Comparison of ENCODE assay signal across 13 cellular contexts in genomic region chr3:133938770-133939495, GRCh38. TPM values are rescaled to one million over a fixed set of nuclear protein-coding genes. Genes with fewer than 3 reads are reported as not detected.
A peak's percentile ranks its signal among the peaks of the same experiment; 100 is the strongest.
DNase-seq lines count a peak whose midpoint lies in the region; ATAC-seq and TF ChIP-seq lines count a peak whose summit lies in the region.
"Had no signal": no experiment of that assay in that cellular context is flagged by ENCODE, and none has a peak within 500 bp of the region (broad histone marks: within the 10 kb centered on the region; RNA-seq: fewer than 3 reads in every experiment).

No MANE protein-coding gene starts in this region.

- no peak overlapping the region for H3K4me3 Mint-ChIP-seq in activated naive CD4-positive, alpha-beta T cell treated with anti-CD3 and anti-CD28 coated beads, Interleukin-2, amount 50 U/mL, for 24 hours
- H3K4me3 Mint-ChIP-seq: activated CD4-positive, alpha-beta T cell treated with anti-CD3 and anti-CD28 coated beads, Interleukin-2, amount 10 ng/mL, durations not matched to agents 7 days and 5 days; activated naive CD4-positive, alpha-beta T cell treated with anti-CD3 and anti-CD28 coated beads for 36 hours; effector memory CD8-positive, alpha-beta T cell had no signal

- WGBS in heart right ventricle, 2 donors, result 81 to 90% methylated on average over 2 of the region's 2 CpGs
- WGBS in upper lobe of left lung, 2 donors, result 69 to 71% methylated on average over 1 to 2 of the region's 2 CpGs

- H3K27me3 Mint-ChIP-seq in activated naive CD4-positive, alpha-beta T cell treated with anti-CD3 and anti-CD28 coated beads, Interleukin-2, amount 50 U/mL, for 24 hours, result no peaks in the 10 kb centered on the region
- H3K27me3 Mint-ChIP-seq: activated CD4-positive, alpha-beta T cell treated with anti-CD3 and anti-CD28 coated beads, Interleukin-2, amount 10 ng/mL, durations not matched to agents 7 days and 5 days had no signal

- ATAC-seq in heart right ventricle (peak in 4 of 8 donors; percentile 29 to 54 (median 44)), upper lobe of left lung (ENCODE audit: low FRiP score in 2 of 2) (no peak), GM21619 (IDR thresholded peaks at IDR 0.05; ENCODE audit: unreplicated experiment) (no peak), HG02642 (IDR thresholded peaks at IDR 0.05; ENCODE audit: poor library complexity, unreplicated experiment) (no peak)
- ATAC-seq: effector memory CD8-positive, alpha-beta T cell had no signal

- H3K9me3 ChIP-seq in heart right ventricle, result no peaks in the 10 kb centered on the region
- no peaks in the 10 kb centered on the region for H3K9me3 ChIP-seq in upper lobe of left lung

- H3K27me3 ChIP-seq in heart right ventricle (no peaks in the 10 kb centered on the region), upper lobe of left lung (no peaks in the 10 kb centered on the region)

- TF ChIP-seq CTCF in heart right ventricle (IDR thresholded peaks at IDR 0.05) (peak in 7 of 9 donors; percentile 5 to 53 (median 28)), upper lobe of left lung (IDR thresholded peaks at IDR 0.05) (no peak)

- intact Hi-C loops in heart right ventricle (cut with DNase I), result loop anchor here in 6 of 10 donors (5.0 to 10.0 kb wide), 5 partner anchors 96 to 546 kb away; partner anchors contain the start of genes ANAPC13 (in 1 of the 6) and CEP63 (in 1 of the 6)

- no peak overlapping the region for H3K4me3 ChIP-seq in heart right ventricle
- no peak overlapping the region for H3K4me3 ChIP-seq in upper lobe of left lung

- no peaks in the 10 kb centered on the region for H3K36me3 ChIP-seq in heart right ventricle
- H3K36me3 ChIP-seq in upper lobe of left lung, result peaks cover 0 to 88% (median 16%) of the 10 kb centered on the region in 4 donors

- DNase-seq in activated naive CD4-positive, alpha-beta T cell treated with anti-CD3 and anti-CD28 coated beads, Interleukin-2, amount 50 U/mL, for 16 hours, result no peak
- DNase-seq in amniotic epithelial cell (ENCODE audit: low read depth), result peak; percentile 45
- DNase-seq in heart right ventricle, result no peak
- DNase-seq in upper lobe of left lung, result no peak
- DNase-seq in iPS-NIHi7 (ENCODE audit: extremely low spot score), result no peak
- DNase-seq: activated CD4-positive, alpha-beta T cell treated with anti-CD3 and anti-CD28 coated beads, Interleukin-2, amount 10 ng/mL, durations not matched to agents 7 days and 5 days; activated naive CD4-positive, alpha-beta T cell treated with anti-CD3 and anti-CD28 coated beads for 36 hours; effector memory CD8-positive, alpha-beta T cell; Kasumi-1; NCI-H510A treated with DMSO at 0.1 percent for 48 hours had no signal

- TF ChIP-seq EP300 in upper lobe of left lung (IDR thresholded peaks at IDR 0.05), result no peak

- peaks cover 6% of the 10 kb centered on the region for H3K4me1 Mint-ChIP-seq in activated naive CD4-positive, alpha-beta T cell treated with anti-CD3 and anti-CD28 coated beads, Interleukin-2, amount 50 U/mL, for 24 hours

- no peaks in the 10 kb centered on the region for H3K9me3 Mint-ChIP-seq in activated naive CD4-positive, alpha-beta T cell treated with anti-CD3 and anti-CD28 coated beads, Interleukin-2, amount 50 U/mL, for 24 hours
- H3K9me3 Mint-ChIP-seq: activated CD4-positive, alpha-beta T cell treated with anti-CD3 and anti-CD28 coated beads, Interleukin-2, amount 10 ng/mL, durations not matched to agents 7 days and 5 days; activated naive CD4-positive, alpha-beta T cell treated with anti-CD3 and anti-CD28 coated beads for 36 hours; effector memory CD8-positive, alpha-beta T cell had no signal

- peak overlapping the region; percentile 53 for H3K27ac Mint-ChIP-seq in activated naive CD4-positive, alpha-beta T cell treated with anti-CD3 and anti-CD28 coated beads, Interleukin-2, amount 50 U/mL, for 24 hours
- H3K27ac Mint-ChIP-seq: activated CD4-positive, alpha-beta T cell treated with anti-CD3 and anti-CD28 coated beads, Interleukin-2, amount 10 ng/mL, durations not matched to agents 7 days and 5 days; activated naive CD4-positive, alpha-beta T cell treated with anti-CD3 and anti-CD28 coated beads for 36 hours; effector memory CD8-positive, alpha-beta T cell had no signal

- no peak overlapping the region for H3K27ac ChIP-seq in heart right ventricle
- H3K27ac ChIP-seq in upper lobe of left lung, result peak overlapping the region in 3 of 4 donors; percentile 16 to 59 (median 18)

- H3K36me3 Mint-ChIP-seq in activated naive CD4-positive, alpha-beta T cell treated with anti-CD3 and anti-CD28 coated beads, Interleukin-2, amount 50 U/mL, for 24 hours, result no peaks in the 10 kb centered on the region

- H3K4me1 ChIP-seq in heart right ventricle (peaks cover 3 to 23% (median 11%) of the 10 kb centered on the region in 9 donors), upper lobe of left lung (peaks cover 9 to 19% (median 11%) of the 10 kb centered on the region in 4 donors)

- no peak for TF ChIP-seq POLR2A in upper lobe of left lung (IDR thresholded peaks at IDR 0.05)

RNA-seq across cellular contexts. Expression of gene RAB6B, which starts 43.3 kb away (rescaled TPM):
- 10 to 100 TPM; 39.2 to 73.8 (median 47.4) TPM for total RNA-seq in heart right ventricle
- polyA plus RNA-seq in heart right ventricle, result 10 to 100 TPM in 1 of 2 donors, 1 to 10 TPM in 1; 7.0 to 14.2 TPM
- total RNA-seq in upper lobe of left lung, result 1 to 10 TPM in 5 of 6 donors, under 1 TPM in 1; 1.00 to 6.3 (median 2.8) TPM
- total RNA-seq: activated CD4-positive, alpha-beta T cell treated with anti-CD3 and anti-CD28 coated beads, Interleukin-2, amount 10 ng/mL, durations not matched to agents 7 days and 5 days; activated naive CD4-positive, alpha-beta T cell treated with anti-CD3 and anti-CD28 coated beads for 36 hours had no signal

Comparison
In these comparisons a context has a peak if more than half of its experiments do, and no peak if none do; other contexts are left out.
1. H3K27ac ChIP-seq: peak in upper lobe of left lung (3 of 4); none in heart right ventricle (0 of 10).
2. CTCF ChIP-seq: peak in heart right ventricle (7 of 9); none in upper lobe of left lung (0 of 6).
3. RNA of gene RAB6B, which starts 43.3 kb away (total RNA-seq): 39.2 to 73.8 TPM in heart right ventricle; 1.00 to 6.3 TPM in upper lobe of left lung; every median in the first group is over 4 times any median in the second.